Comparison of ENCODE assay signal across 19 cellular contexts in genomic region chr3:7874116-7874515, GRCh38.
"Had no signal": no experiment of that assay in that cellular context is flagged by ENCODE, and none has a peak within 500 bp of the region (broad histone marks: within the 10 kb centered on the region; RNA-seq: fewer than 3 reads in every experiment).

No MANE protein-coding gene starts in this region.

- H3K4me3 ChIP-seq: body of pancreas, skin epidermis, tibial nerve, vagina had no signal

- H3K27ac ChIP-seq: body of pancreas, epithelial cell of prostate, skin epidermis, tibial nerve, vagina had no signal

- DNase-seq: activated CD4-positive, alpha-beta memory T cell treated with anti-CD3 and anti-CD28 coated beads for 36 hours; activated CD8-positive, alpha-beta memory T cell treated with anti-CD3 and anti-CD28 coated beads, Interleukin-2, amount 10 ng/mL, durations not matched to agents 7 days and 5 days; activated naive CD4-positive, alpha-beta T cell treated with anti-CD3 and anti-CD28 coated beads, Interleukin-2, amount 10 ng/mL, durations not matched to agents 7 days and 5 days; activated T-cell treated with anti-CD3 and anti-CD28 coated beads, Interleukin-2, amount 50 U/mL, for 24 hours; body of pancreas; cortex of kidney; effector CD8-positive, alpha-beta T cell; hippocampal formation; kidney glomerular epithelial cell; right cardiac atrium; stimulated activated CD4-positive, alpha-beta T cell treated with anti-CD3 and anti-CD28 coated beads, Interleukin-15, amount 100 ng/mL, for 24 hours; stimulated activated CD4-positive, alpha-beta T cell treated with anti-CD3 and anti-CD28 coated beads, Interleukin-4, amount 100 ng/mL, for 1 hour; stimulated activated naive B cell treated with anti-CD40 and anti-IgM and Interleukin-4, amounts not matched to agents 10 μg/mL and 1 μg/mL and 100 μg/mL, for 72 hours; substantia nigra; T-helper 1 cell had no signal

- H3K4me1 ChIP-seq: body of pancreas, vagina had no signal

- H3K9me3 ChIP-seq: body of pancreas, tibial nerve, vagina had no signal

- H3K36me3 ChIP-seq: tibial nerve, vagina had no signal

- H3K27me3 ChIP-seq: body of pancreas, tibial nerve, vagina had no signal
